In the genomic region with DNA sequence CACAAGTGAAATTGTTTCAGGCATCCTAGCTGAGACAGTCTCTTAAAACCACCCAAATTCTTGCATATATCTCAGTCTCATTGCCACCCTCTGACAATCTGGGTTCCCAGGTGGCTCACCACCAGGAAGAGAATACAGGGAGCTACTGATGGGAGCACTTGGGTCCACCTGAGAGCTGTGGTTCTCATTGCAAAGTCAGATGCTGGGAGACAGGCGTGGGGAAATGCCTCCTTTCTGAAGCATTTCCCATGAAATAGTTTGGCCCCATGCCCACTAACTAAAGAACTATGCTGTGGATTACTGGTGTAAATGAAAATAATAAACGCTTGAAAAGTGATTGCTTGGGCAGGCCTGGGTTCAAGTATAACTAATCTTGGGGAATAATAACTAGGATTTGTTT, we compare ENCODE assay signal across 25 cellular contexts.
DNase-seq lines count a peak whose midpoint lies in the region; TF ChIP-seq lines count a peak whose summit lies in the region.
"Had no signal": no experiment of that assay in that cellular context is flagged by ENCODE, and none has a peak within 500 bp of the region (broad histone marks: within the 10 kb centered on the region; RNA-seq: fewer than 3 reads in every experiment).

No MANE protein-coding gene starts in this region.

- TF ChIP-seq CTCF in A673 (conservative IDR thresholded peaks at IDR 0.05; ENCODE audit: low read depth, low read length) (no peak), cardiac fibroblast (IDR thresholded peaks at IDR 0.05; ENCODE audit: low read depth, low read length) (no peak), foreskin fibroblast (IDR thresholded peaks at IDR 0.05; ENCODE audit: low read depth, low read length) (no peak)

- CTCF ChIA-PET in A673 (lab: Charles Lee), result no interaction called here

- intact Hi-C loops in A673 (cut with micrococcal nuclease; ENCODE audit: unreplicated experiment), result no loop called here

- BruUV-seq in A673 (replicated peaks; lab: Mats Ljungman, UMichigan), result no TSS peak

- peaks cover 19% of the 10 kb centered on the region for H3K4me1 ChIP-seq in A673 (ENCODE audit: insufficient read depth, low read length, poor library complexity, severe bottlenecking)
- H3K4me1 ChIP-seq: colonic mucosa had no signal

- no peaks in the 10 kb centered on the region for H3K9me3 ChIP-seq in A673 (ENCODE audit: low read depth, low read length, poor library complexity, severe bottlenecking)
- H3K9me3 ChIP-seq: ascending aorta, colonic mucosa, heart right ventricle, left ventricle myocardium inferior, pancreas, suprapubic skin had no signal

- DNase-seq in A673 (ENCODE audit: low spot score) (peak; percentile 44), GM03348 (ENCODE audit: low spot score) (peak; percentile 30), cardiac fibroblast (ENCODE audit: low read depth in 2 of 2) (peak; percentile 83 to 84), foreskin fibroblast (peak; percentile 14 to 30), inferior parietal cortex (ENCODE audit: extremely low spot score) (no peak), cortex of kidney (lab: John Stamatoyannopoulos, UW) (no peak), iPS-NIHi11 (ENCODE audit: low spot score) (no peak)
- DNase-seq in activated effector memory CD4-positive, alpha-beta T cell treated with anti-CD3 and anti-CD28 coated beads, Interleukin-2, amount 50 U/mL, for 16 hours, result no peak
- DNase-seq: colonic mucosa; heart right ventricle; left ventricle myocardium inferior; MM.1S; natural killer cell; NCI-H1436; NCI-H2171; NCI-H524; pancreas; right cardiac atrium; SHP77; stimulated activated CD4-positive, alpha-beta T cell treated with anti-CD3 and anti-CD28 coated beads, Interleukin-4, amount 100 ng/mL, for 1 hour; SW 1271; T1000 had no signal

- H3K27ac ChIP-seq in A673 (ENCODE audit: low read depth, low read length, poor library complexity, severe bottlenecking), result no peak overlapping the region
- H3K27ac ChIP-seq: ascending aorta, colonic mucosa, heart right ventricle, left ventricle myocardium inferior, pancreas, suprapubic skin had no signal

- peaks cover 11% of the 10 kb centered on the region for H3K27me3 ChIP-seq in A673 (replicated peaks; ENCODE audit: insufficient read depth, low read depth, low read length, poor library complexity)
- H3K27me3 ChIP-seq: ascending aorta, colonic mucosa, pancreas had no signal

- no peaks in the 10 kb centered on the region for H3K36me3 ChIP-seq in A673 (ENCODE audit: insufficient read depth, low read length, poor library complexity, severe bottlenecking)
- H3K36me3 ChIP-seq: ascending aorta, colonic mucosa, heart right ventricle, left ventricle myocardium inferior, pancreas, suprapubic skin had no signal

- POLR2A ChIA-PET in A673 (lab: Charles Lee; ENCODE audit: low non-redundant PET), result no interaction called here

- no peak overlapping the region for H3K4me3 ChIP-seq in A673 (ENCODE audit: low read depth, low read length, poor library complexity, severe bottlenecking)
- H3K4me3 ChIP-seq in cardiac fibroblast (replicated peaks in 1 of 2; ENCODE audit: low read depth in 2 of 2, low read length in 2 of 2), result no peak overlapping the region
- H3K4me3 ChIP-seq in foreskin fibroblast (ENCODE audit: low read depth in 1 of 2, low read length in 2 of 2), result no peak overlapping the region
- H3K4me3 ChIP-seq: ascending aorta, colonic mucosa, heart right ventricle, K562, left ventricle myocardium inferior, pancreas, suprapubic skin had no signal

Comparison
In these comparisons a context has a peak if more than half of its experiments do, and no peak if none do; other contexts are left out.
1. DNase-seq: peak in A673 (single experiment), GM03348 (single experiment), cardiac fibroblast (2 of 2) and foreskin fibroblast (2 of 2); none in activated effector memory CD4-positive, alpha-beta T cell treated with anti-CD3 and anti-CD28 coated beads, Interleukin-2, amount 50 U/mL, for 16 hours (single experiment), inferior parietal cortex (single experiment), cortex of kidney (single experiment) and iPS-NIHi11 (single experiment).